Comparison of ENCODE assay signal across 13 cellular contexts in genomic region chr2:70685771-70686171, GRCh38.
DNase-seq lines count a peak whose midpoint lies in the region; ATAC-seq and TF ChIP-seq lines count a peak whose summit lies in the region.
"Had no signal": no experiment of that assay in that cellular context is flagged by ENCODE, and none has a peak within 500 bp of the region (broad histone marks: within the 10 kb centered on the region; RNA-seq: fewer than 3 reads in every experiment).

No MANE protein-coding gene starts in this region.

- intact Hi-C loops in CD14-positive monocyte (cut with micrococcal nuclease), result no loop called here

- TF ChIP-seq CTCF in CD14-positive monocyte (IDR thresholded peaks at IDR 0.05), result no peak

- H3K36me3 Mint-ChIP-seq in CD14-positive monocyte, result no peaks in the 10 kb centered on the region
- H3K36me3 Mint-ChIP-seq: activated naive CD8-positive, alpha-beta T cell treated with anti-CD3 and anti-CD28 coated beads, Interleukin-2, amount 10 ng/mL, durations not matched to agents 7 days and 5 days had no signal

- ATAC-seq in HG03521 (IDR thresholded peaks at IDR 0.05; ENCODE audit: unreplicated experiment), result no peak
- no peak for ATAC-seq in GM18861 (IDR thresholded peaks at IDR 0.05; ENCODE audit: unreplicated experiment)
- no peak for ATAC-seq in GM21786 (IDR thresholded peaks at IDR 0.05; ENCODE audit: unreplicated experiment)

- peaks cover 13% of the 10 kb centered on the region for H3K4me1 Mint-ChIP-seq in CD14-positive monocyte

- peaks cover 0 to 7% (median 0%) of the 10 kb centered on the region in 3 donors for H3K27me3 Mint-ChIP-seq in CD14-positive monocyte (ENCODE audit: low read depth in 3 of 3)
- H3K27me3 Mint-ChIP-seq: activated naive CD8-positive, alpha-beta T cell treated with anti-CD3 and anti-CD28 coated beads, Interleukin-2, amount 10 ng/mL, durations not matched to agents 7 days and 5 days; CD4-positive, alpha-beta T cell had no signal

- H3K4me3 Mint-ChIP-seq in CD14-positive monocyte, result no peak overlapping the region
- H3K4me3 Mint-ChIP-seq: activated naive CD8-positive, alpha-beta T cell treated with anti-CD3 and anti-CD28 coated beads, Interleukin-2, amount 10 ng/mL, durations not matched to agents 7 days and 5 days; CD4-positive, alpha-beta T cell had no signal

- H3K9me3 Mint-ChIP-seq in CD14-positive monocyte, result no peaks in the 10 kb centered on the region
- H3K9me3 Mint-ChIP-seq: activated naive CD8-positive, alpha-beta T cell treated with anti-CD3 and anti-CD28 coated beads, Interleukin-2, amount 10 ng/mL, durations not matched to agents 7 days and 5 days; CD4-positive, alpha-beta T cell had no signal

- peak; percentile 16 for DNase-seq in CD14-positive monocyte (ENCODE audit: low spot score)
- DNase-seq in MV-4-11 (lab: John Stamatoyannopoulos, UW), result peak; percentile 52
- peak; percentile 44 for DNase-seq in SKM-1 treated with dmso at 0.1 percent for 144 hours (lab: John Stamatoyannopoulos, UW; ENCODE audit: unreplicated experiment)
- DNase-seq in medulla oblongata (ENCODE audit: extremely low spot score), result peak; percentile 20
- no peak for DNase-seq in stimulated activated CD4-positive, alpha-beta T cell treated with anti-CD3 and anti-CD28 coated beads, Interleukin-2, amount 100 ng/mL, for 24 hours
- DNase-seq: activated naive CD8-positive, alpha-beta T cell treated with anti-CD3 and anti-CD28 coated beads, Interleukin-2, amount 10 ng/mL, durations not matched to agents 7 days and 5 days; CD4-positive, alpha-beta T cell; NCI-H1048; Peyer's patch; stimulated activated CD8-positive, alpha-beta memory T cell treated with anti-CD3 and anti-CD28 coated beads, Interleukin-4, amount 100 ng/mL, for 48 hours had no signal

- H3K27ac Mint-ChIP-seq in CD14-positive monocyte, result no peak overlapping the region
- H3K27ac Mint-ChIP-seq: activated naive CD8-positive, alpha-beta T cell treated with anti-CD3 and anti-CD28 coated beads, Interleukin-2, amount 10 ng/mL, durations not matched to agents 7 days and 5 days; CD4-positive, alpha-beta T cell had no signal

Comparison
In these comparisons a context has a peak if more than half of its experiments do, and no peak if none do; other contexts are left out.
1. DNase-seq: peak in CD14-positive monocyte (single experiment), MV-4-11 (single experiment), SKM-1 treated with dmso at 0.1 percent for 144 hours (single experiment) and medulla oblongata (single experiment); none in stimulated activated CD4-positive, alpha-beta T cell treated with anti-CD3 and anti-CD28 coated beads, Interleukin-2, amount 100 ng/mL, for 24 hours (0 of 2).